12 cellular contexts compared by ENCODE assay signal in genomic region chr9:131056781-131057506, GRCh38. TPM values are rescaled to one million over a fixed set of nuclear protein-coding genes. Genes with fewer than 3 reads are reported as not detected.
"Had no signal": no experiment of that assay in that cellular context is flagged by ENCODE, and none has a peak within 500 bp of the region (broad histone marks: within the 10 kb centered on the region; RNA-seq: fewer than 3 reads in every experiment).

No MANE protein-coding gene starts in this region.

- H3K36me3 Mint-ChIP-seq: activated CD4-positive, alpha-beta memory T cell treated with anti-CD3 and anti-CD28 coated beads for 36 hours; activated naive CD8-positive, alpha-beta T cell treated with anti-CD3 and anti-CD28 coated beads for 36 hours had no signal

- H3K4me1 Mint-ChIP-seq: activated B cell treated with CpG ODN at 0.5 μM for 24 hours; activated naive CD8-positive, alpha-beta T cell treated with anti-CD3 and anti-CD28 coated beads for 36 hours; activated T-helper 17 cell treated with anti-CD3 and anti-CD28 coated beads, Interleukin-2, amount 50 U/mL, for 72 hours had no signal

- H3K27me3 ChIP-seq: MG63 had no signal

- H3K4me3 Mint-ChIP-seq: activated B cell treated with CpG ODN at 0.5 μM for 24 hours; activated CD4-positive, alpha-beta memory T cell treated with anti-CD3 and anti-CD28 coated beads for 36 hours; activated naive CD8-positive, alpha-beta T cell treated with anti-CD3 and anti-CD28 coated beads for 36 hours; activated T-cell treated with anti-CD3 and anti-CD28 coated beads, Interleukin-2, amount 50 U/mL, for 72 hours; activated T-helper 17 cell treated with anti-CD3 and anti-CD28 coated beads, Interleukin-2, amount 50 U/mL, for 72 hours had no signal

- H3K4me3 ChIP-seq: MG63 had no signal

- H3K9me3 ChIP-seq: MG63 had no signal

- H3K36me3 ChIP-seq: brain microvascular endothelial cell, MG63 had no signal

- DNase-seq: amniotic stem cell, NCI-H524 treated with DMSO at 0.1 percent for 48 hours, SIG-M5 had no signal

- H3K9me3 Mint-ChIP-seq: activated B cell treated with CpG ODN at 0.5 μM for 24 hours; activated CD4-positive, alpha-beta memory T cell treated with anti-CD3 and anti-CD28 coated beads for 36 hours; activated naive CD8-positive, alpha-beta T cell treated with anti-CD3 and anti-CD28 coated beads for 36 hours; activated T-cell treated with anti-CD3 and anti-CD28 coated beads, Interleukin-2, amount 50 U/mL, for 72 hours; activated T-helper 17 cell treated with anti-CD3 and anti-CD28 coated beads, Interleukin-2, amount 50 U/mL, for 72 hours had no signal

- H3K27ac ChIP-seq: brain microvascular endothelial cell, VCaP had no signal

- H3K27me3 Mint-ChIP-seq: activated B cell treated with CpG ODN at 0.5 μM for 24 hours; activated CD4-positive, alpha-beta memory T cell treated with anti-CD3 and anti-CD28 coated beads for 36 hours; activated naive CD8-positive, alpha-beta T cell treated with anti-CD3 and anti-CD28 coated beads for 36 hours; activated T-helper 17 cell treated with anti-CD3 and anti-CD28 coated beads, Interleukin-2, amount 50 U/mL, for 72 hours had no signal

RNA-seq across cellular contexts. Expression of gene AIF1L, which starts 39.4 kb away (rescaled TPM):
- total RNA-seq: activated B cell treated with CpG ODN at 0.5 μM for 24 hours had no signal

RNA-seq across cellular contexts. Expression of gene LAMC3, which starts 48.0 kb away (rescaled TPM):
- total RNA-seq: activated B cell treated with CpG ODN at 0.5 μM for 24 hours, RPMI7951 had no signal
